Comparison of ENCODE assay signal across 9 cellular contexts in the genomic region with DNA sequence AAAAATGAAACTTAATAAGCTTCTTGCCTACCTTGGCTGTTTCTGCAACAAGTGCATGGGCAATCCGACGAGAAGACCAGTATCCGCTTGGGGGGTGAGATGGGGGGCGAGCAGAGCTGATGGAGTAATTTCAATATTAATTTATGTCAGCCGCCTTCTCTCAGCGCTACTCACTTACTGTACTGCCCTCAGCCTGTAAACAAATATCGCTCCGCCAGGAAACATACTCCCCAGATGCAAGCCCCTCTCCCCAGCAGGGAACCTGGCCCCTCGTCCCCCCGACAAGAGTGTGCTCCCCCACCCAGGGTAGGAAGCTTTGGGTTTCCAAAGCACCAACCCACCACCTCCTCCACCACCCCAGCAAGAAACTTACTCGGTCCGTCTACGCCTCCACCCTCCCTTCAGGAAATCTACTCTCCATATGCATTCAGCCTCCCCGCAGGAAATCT. TPM values are rescaled to one million over a fixed set of nuclear protein-coding genes. Genes with fewer than 3 reads are reported as not detected.
DNase-seq lines count a peak whose midpoint lies in the region; ATAC-seq, FAIRE-seq and TF ChIP-seq lines count a peak whose summit lies in the region.
"Had no signal": no experiment of that assay in that cellular context is flagged by ENCODE, and none has a peak within 500 bp of the region (broad histone marks: within the 10 kb centered on the region; RNA-seq: fewer than 3 reads in every experiment).

No MANE protein-coding gene starts in this region.

- H2BK15ac ChIP-seq in H1 (ENCODE audit: low read length) = no peak overlapping the region

- H3K36me3 ChIP-seq in SJCRH30 (no peaks in the 10 kb centered on the region), H1 (ENCODE audit: control insufficient read depth in 2 of 4, insufficient read depth in 4 of 4, low read length in 3 of 4) (no peaks in the 10 kb centered on the region), ovary (no peaks in the 10 kb centered on the region)

- H3K4me2 ChIP-seq in H1 (ENCODE audit: insufficient read depth in 1 of 2, low read depth in 2 of 2, low read length in 2 of 2) = peak overlapping the region; percentile 84 to 98

- no peak; a peak in 1 of 3 replicates for TF ChIP-seq EP300 in H1 (IDR thresholded peaks at IDR 0.05; ENCODE audit: borderline replicate concordance in 1 of 2, low read depth in 2 of 2, low read length in 2 of 2)
- TF ChIP-seq EP300 in ovary (IDR thresholded peaks at IDR 0.05) = no peak

- CTCF ChIA-PET in H1 (lab: Charles Lee; ENCODE audit: partially characterized antibody) = interaction anchor here (1.1 kb wide), 1 partner anchor 97 kb away, joined by 3 read pairs; no protein-coding TSS in a partner anchor

- H3K27ac ChIP-seq in SJCRH30 (no peak overlapping the region), H1 (ENCODE audit: low read depth, low read length) (peak overlapping the region; percentile 35; the same call in 1 of the 2 replicates), ovary (peak overlapping the region in 1 of 2 donors; percentile 49)

- H3K23ac ChIP-seq in H1 (ENCODE audit: insufficient read length) = no peak overlapping the region

- H3K23me2 ChIP-seq in H1 (ENCODE audit: low read depth, low read length) = peaks cover 32% of the 10 kb centered on the region

- ATAC-seq in HG03280 (IDR thresholded peaks at IDR 0.05; ENCODE audit: unreplicated experiment) = no peak

- H2BK20ac ChIP-seq in H1 (ENCODE audit: low read length) = peak overlapping the region; percentile 80; the same call in 1 of the 2 replicates

- H3K27me3 ChIP-seq in SJCRH30 = no peaks in the 10 kb centered on the region
- H3K27me3 ChIP-seq in H1 (replicated peaks in 1 of 4; ENCODE audit: control insufficient read depth in 3 of 4, extremely low read depth in 1 of 4, insufficient read depth in 3 of 4, low read length in 3 of 4) = no peaks in the 10 kb centered on the region; a peak in 1 of 7 replicates
- H3K27me3 ChIP-seq in ovary = no peaks in the 10 kb centered on the region

- H2BK5ac ChIP-seq in H1 (ENCODE audit: low read depth, low read length) = peak overlapping the region; percentile 89; the same call in 1 of the 2 replicates

- H3K79me1 ChIP-seq in H1 (ENCODE audit: low read depth, low read length) = peaks cover 10% of the 10 kb centered on the region; the same call in 1 of the 2 replicates

- H3K18ac ChIP-seq in H1 (ENCODE audit: extremely low read depth, low read length) = peak overlapping the region; percentile 93

- no peak for TF ChIP-seq RAD21 in H1 (IDR thresholded peaks at IDR 0.05 in 1 of 2, conservative IDR thresholded peaks at IDR 0.05 in 1 of 2; ENCODE audit: low read depth in 2 of 2, low read length in 2 of 2)

- H4K8ac ChIP-seq in H1 (ENCODE audit: extremely low read depth, insufficient read depth, low read length) = no peak overlapping the region

- H3K4me1 ChIP-seq in SJCRH30 (no peaks in the 10 kb centered on the region; the same call in 1 of the 2 replicates), H1 (replicated peaks in 1 of 4; ENCODE audit: control insufficient read depth in 3 of 4, insufficient read depth in 4 of 4, low read length in 3 of 4) (peaks cover 2 to 22% (median 12%) of the 10 kb centered on the region in 4 experiments; a peak in 6 of 7 replicates), ovary (ENCODE audit: insufficient read depth) (no peaks in the 10 kb centered on the region)

- no peak for FAIRE-seq in H1 (lab: Jason Lieb, UNC)
- FAIRE-seq: endometrium had no signal

- peak overlapping the region; percentile 27 for H2BK120ac ChIP-seq in H1 (replicated peaks; ENCODE audit: low read depth, low read length)

- H3K4me3 ChIP-seq in SJCRH30 (peak overlapping the region; percentile 79), H1 (ENCODE audit: extremely low read depth in 1 of 4, insufficient read depth in 2 of 4, low read depth in 3 of 4, low read length in 4 of 4) (peak overlapping the region; percentile 73 to 95 (median 85)), ovary (peak overlapping the region; percentile 85)

- H3K4ac ChIP-seq in H1 (replicated peaks; ENCODE audit: insufficient read length, low read depth, low read length) = no peak overlapping the region

- H3K9ac ChIP-seq in H1 (replicated peaks in 1 of 4; ENCODE audit: extremely low read depth in 1 of 4, low read depth in 3 of 4, low read length in 3 of 4) = peak overlapping the region in 2 of 4 experiments; percentile 34 to 42; a peak in 4 of 7 replicates

- H3K9me3 ChIP-seq in SJCRH30 (replicated peaks) (no peaks in the 10 kb centered on the region), H1 (ENCODE audit: insufficient read depth in 2 of 2, low read depth in 1 of 2, low read length in 1 of 2) (no peaks in the 10 kb centered on the region), ovary (no peaks in the 10 kb centered on the region)

- H4K20me1 ChIP-seq in H1 (replicated peaks in 1 of 2; ENCODE audit: control insufficient read depth in 1 of 2, insufficient read depth in 2 of 2, low read length in 2 of 2) = peaks cover 0 to 2% of the 10 kb centered on the region in 2 experiments

- 0% methylated on average over 13 of the region's 14 CpGs; no CpG with 5 or more reads in 1 of the 2 experiments for WGBS in H1 (ENCODE audit: extremely low coverage in 1 of 2, insufficient coverage in 1 of 2, insufficient read length in 1 of 2, insufficient replicate concordance in 2 of 2, low coverage in 1 of 2, low lambda C conversion rate in 2 of 2, missing lambda C conversion rate in 1 of 2), 2 experiments
- WGBS in ovary, 3 donors = 0 to 1% (median 1%) methylated on average over 14 of the region's 14 CpGs

- H2AK5ac ChIP-seq in H1 (ENCODE audit: low read depth, low read length) = no peak overlapping the region

- intact Hi-C loops in ovary (cut with DNase I) = loop anchor here in 2 of 4 donors (5.0 to 10.0 kb wide), 4 partner anchors 84 to 189 kb away; no protein-coding TSS in a partner anchor

- H2AFZ ChIP-seq in H1 (ENCODE audit: low read length) = no peak overlapping the region

- peak overlapping the region; percentile 55 for H4K91ac ChIP-seq in H1 (replicated peaks; ENCODE audit: insufficient read length, low read length)

- POLR2A ChIA-PET in H1 (lab: Charles Lee; ENCODE audit: partially characterized antibody) = interaction anchor here (7.2 kb wide), 1 partner anchor 10 kb away, joined by 88 read pairs; no protein-coding TSS in a partner anchor

- peaks cover 32 to 47% of the 10 kb centered on the region in 2 experiments for H3K79me2 ChIP-seq in H1 (ENCODE audit: control insufficient read depth in 1 of 2, insufficient read depth in 2 of 2, low read length in 2 of 2)

- peak; percentile 8 for DNase-seq in activated gamma-delta T cell treated with Interleukin-2 at 50 U/mL for 16 hours
- DNase-seq in activated gamma-delta T cell (lab: John Stamatoyannopoulos, UW) = no peak
- no peak for DNase-seq in SJCRH30
- DNase-seq in H1 (ENCODE audit: low read depth in 1 of 2, low spot score in 2 of 2) = no peak
- peak in 2 of 5 donors; percentile 17 to 39 for DNase-seq in ovary
- DNase-seq in NCI-H226 = no peak
- DNase-seq in stimulated activated CD4-positive, alpha-beta T cell treated with anti-CD3 and anti-CD28 coated beads, Interleukin-2, amount 100 ng/mL, for 24 hours = no peak

- TF ChIP-seq POLR2A in H1 (IDR thresholded peaks at IDR 0.05; ENCODE audit: control extremely low read depth in 1 of 2, low read depth in 2 of 2, low read length in 2 of 2) = no peak; a peak in 1 of 3 replicates
- TF ChIP-seq POLR2A in ovary (IDR thresholded peaks at IDR 0.05) = no peak

- peak overlapping the region; percentile 2 for H3K56ac ChIP-seq in H1 (replicated peaks; ENCODE audit: insufficient read length, low read depth, low read length)

- peak overlapping the region; percentile 59 for H4K5ac ChIP-seq in H1 (ENCODE audit: insufficient read length, low read depth, low read length)

- 0 out of 2 replicates have a peak overlapping the region, but pooled peaks have one; percentile 75 for H2BK12ac ChIP-seq in H1 (ENCODE audit: low read depth, low read length)

- no peak overlapping the region for H3K14ac ChIP-seq in H1 (ENCODE audit: insufficient read length)

- TF ChIP-seq CTCF in H1 (IDR thresholded peaks at IDR 0.05; ENCODE audit: control extremely low read depth in 1 of 3, insufficient read depth in 1 of 3, low read depth in 1 of 3, low read length in 3 of 3) (no peak), ovary (IDR thresholded peaks at IDR 0.05) (no peak)

TF ChIP-seq in H1, 55 proteins besides CTCF, POLR2A, EP300 and RAD21:
- 0 out of 2 replicates have a peak, but pooled peaks have one; percentile 15 for TF ChIP-seq SP4 (IDR thresholded peaks at IDR 0.05; ENCODE audit: low read length)
- TF ChIP-seq, protein P1, sequence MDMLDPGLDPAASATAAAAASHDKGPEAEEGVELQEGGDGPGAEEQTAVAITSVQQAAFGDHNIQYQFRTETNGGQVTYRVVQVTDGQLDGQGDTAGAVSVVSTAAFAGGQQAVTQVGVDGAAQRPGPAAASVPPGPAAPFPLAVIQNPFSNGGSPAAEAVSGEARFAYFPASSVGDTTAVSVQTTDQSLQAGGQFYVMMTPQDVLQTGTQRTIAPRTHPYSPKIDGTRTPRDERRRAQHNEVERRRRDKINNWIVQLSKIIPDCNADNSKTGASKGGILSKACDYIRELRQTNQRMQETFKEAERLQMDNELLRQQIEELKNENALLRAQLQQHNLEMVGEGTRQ (IDR thresholded peaks at IDR 0.05; ENCODE audit: low read length) = no peak
- TF ChIP-seq SIN3A (conservative IDR thresholded peaks at IDR 0.05 in 1 of 2, IDR thresholded peaks at IDR 0.05 in 1 of 2; ENCODE audit: low read depth in 1 of 2, low read length in 2 of 2) = peak; percentile 44 to 55; a peak in 1 of 4 replicates

RNA-seq across cellular contexts. Expression of gene TRERF1, which starts 0.6 kb away (rescaled TPM):
- total RNA-seq in SJCRH30 (2014; rRNA removed; shearing (Covaris generic)) = 1.3 and 1.5 TPM in 2 replicates
- total RNA-seq in H1 (2021; fragmentation: NEBNext Ultra II Directional; extraction: Animal tissue kit (Norgen Biotek cat#: 25700)) = 21.5 and 22.8 TPM in 2 replicates
- 10.8 and 14.9 TPM in 2 replicates for polyA plus RNA-seq in H1 (2011; rRNA removed)
- 7.8 TPM for polyA plus RNA-seq in H1 (2011; cell fraction: cytosol; rRNA removed)
- polyA plus RNA-seq in H1 (2011; cell fraction: nucleus; rRNA removed) = 23.3 TPM
- 14.0 to 17.0 TPM (median 15.2 TPM) in 4 replicates for polyA plus RNA-seq in H1 (2012, experiment 1 of 2)
- 3.9 TPM for polyA plus RNA-seq in H1 (2012, experiment 2 of 2)
- polyA plus RNA-seq in H1 (2013, experiment 1 of 2) = 10.3 TPM
- 10.3 TPM for polyA plus RNA-seq in H1 (2013, experiment 2 of 2)
- polyA minus RNA-seq in H1 (2011; rRNA and poly(A)+ RNA removed) = 12.4 and 15.8 TPM in 2 replicates
- polyA minus RNA-seq in H1 (2011; cell fraction: cytosol; rRNA and poly(A)+ RNA removed) = 14.0 TPM
- polyA minus RNA-seq in H1 (2011; cell fraction: nucleus; rRNA and poly(A)+ RNA removed) = 18.1 TPM
- 10 to 100 TPM in 4 of 7 donors, 1 to 10 TPM in 3; 4.5 to 13.7 (median 11.2) TPM for total RNA-seq in ovary
- polyA plus RNA-seq in ovary = 1 to 10 TPM; 4.5 to 6.0 TPM
